In genomic region chr6:113364781-113365545, GRCh38 we compare ENCODE assay signal across 17 cellular contexts.
DNase-seq lines count a peak whose midpoint lies in the region; TF ChIP-seq lines count a peak whose summit lies in the region.
"Had no signal": no experiment of that assay in that cellular context is flagged by ENCODE, and none has a peak within 500 bp of the region (broad histone marks: within the 10 kb centered on the region; RNA-seq: fewer than 3 reads in every experiment).

No MANE protein-coding gene starts in this region.

- H3K27ac ChIP-seq in GM23248, result peak overlapping the region; percentile 60; the same call in 1 of the 2 replicates
- H3K27ac ChIP-seq in osteoblast (ENCODE audit: low read depth, low read length), result peak overlapping the region; percentile 96
- H3K27ac ChIP-seq in prostate gland, result no peak overlapping the region
- H3K27ac ChIP-seq: breast epithelium, suprapubic skin had no signal

- no peaks in the 10 kb centered on the region for H3K79me2 ChIP-seq in GM23248 (ENCODE audit: insufficient read depth)
- no peaks in the 10 kb centered on the region for H3K79me2 ChIP-seq in osteoblast (ENCODE audit: insufficient read depth, low read length)

- 82 to 86% methylated on average over 5 of the region's 5 CpGs for WGBS in GM23248 (ENCODE audit: low coverage in 1 of 2, low lambda C conversion rate in 2 of 2, missing lambda C conversion rate in 2 of 2), 2 experiments
- WGBS in prostate gland, result 76% methylated on average over 5 of the region's 5 CpGs

- H4K20me1 ChIP-seq in GM23248 (ENCODE audit: insufficient read depth) (no peaks in the 10 kb centered on the region), osteoblast (ENCODE audit: insufficient read depth, low read length) (no peaks in the 10 kb centered on the region)

- no peak overlapping the region for H3K9ac ChIP-seq in GM23248

- intact Hi-C loops in prostate gland (cut with DNase I), result no loop called here

- H3K9me3 ChIP-seq in GM23248 (ENCODE audit: low read depth), result no peaks in the 10 kb centered on the region
- no peaks in the 10 kb centered on the region for H3K9me3 ChIP-seq in osteoblast (ENCODE audit: low read depth, low read length)
- H3K9me3 ChIP-seq in prostate gland, result no peaks in the 10 kb centered on the region
- H3K9me3 ChIP-seq: breast epithelium, suprapubic skin had no signal

- H3K4me3 ChIP-seq in GM23248 (no peak overlapping the region), fibroblast of mammary gland (ENCODE audit: control insufficient read depth, low read depth, low read length) (no peak overlapping the region), osteoblast (ENCODE audit: insufficient read depth, low read length) (no peak overlapping the region), prostate gland (no peak overlapping the region)
- H3K4me3 ChIP-seq: breast epithelium, suprapubic skin had no signal

- H3K4me2 ChIP-seq in GM23248 (ENCODE audit: unreplicated experiment), result peak overlapping the region; percentile 4
- no peak overlapping the region for H3K4me2 ChIP-seq in osteoblast (ENCODE audit: insufficient read depth, low read length)

- no peak for TF ChIP-seq POLR2A in prostate gland (IDR thresholded peaks at IDR 0.05)

- in situ Hi-C loops in GM23248 (cut with MboI), result no loop called here

- H3K27me3 ChIP-seq in GM23248 (replicated peaks; ENCODE audit: insufficient read depth) (no peaks in the 10 kb centered on the region), osteoblast (ENCODE audit: insufficient read depth, low read length) (no peaks in the 10 kb centered on the region), prostate gland (replicated peaks; ENCODE audit: insufficient read depth) (no peaks in the 10 kb centered on the region)
- H3K27me3 ChIP-seq: breast epithelium, suprapubic skin had no signal

- H3K36me3 ChIP-seq in GM23248 (ENCODE audit: low read depth), result no peaks in the 10 kb centered on the region
- no peaks in the 10 kb centered on the region for H3K36me3 ChIP-seq in osteoblast (ENCODE audit: insufficient read depth, low read length)
- no peaks in the 10 kb centered on the region for H3K36me3 ChIP-seq in prostate gland
- H3K36me3 ChIP-seq: breast epithelium, suprapubic skin had no signal

- H3F3A ChIP-seq in GM23248 (ENCODE audit: insufficient read depth), result peaks cover 46% of the 10 kb centered on the region

- TF ChIP-seq CTCF in fibroblast of mammary gland (conservative IDR thresholded peaks at IDR 0.05; ENCODE audit: control insufficient read depth, insufficient read depth, low read depth, low read length) (no peak), osteoblast (IDR thresholded peaks at IDR 0.05; ENCODE audit: extremely low read depth, low read depth, low read length) (no peak), prostate gland (IDR thresholded peaks at IDR 0.05) (no peak)

- H2AFZ ChIP-seq in GM23248 (0 out of 2 replicates have a peak overlapping the region, but pooled peaks have one; percentile 23), osteoblast (ENCODE audit: low read length) (no peak overlapping the region)

- H3K4me1 ChIP-seq in GM23248 (ENCODE audit: insufficient read depth) (peaks cover 65% of the 10 kb centered on the region), osteoblast (ENCODE audit: insufficient read depth, low read length) (peaks cover 64% of the 10 kb centered on the region), prostate gland (replicated peaks) (no peaks in the 10 kb centered on the region)
- H3K4me1 ChIP-seq: breast epithelium had no signal

- DNase-seq in GM23248, result peak; percentile 67
- DNase-seq in RKO (ENCODE audit: low spot score), result peak; percentile 5
- DNase-seq in fibroblast of mammary gland (ENCODE audit: low read depth), result peak; percentile 59
- no peak for DNase-seq in osteoblast (ENCODE audit: insufficient read length, low spot score, missing footprints)
- DNase-seq in prostate gland (ENCODE audit: low spot score), result no peak
- DNase-seq in putamen (ENCODE audit: low spot score), result no peak
- no peak for DNase-seq in stimulated activated CD4-positive, alpha-beta T cell treated with anti-CD3 and anti-CD28 coated beads, Interleukin-4, amount 100 ng/mL, for 1 hour
- DNase-seq: activated CD4-positive, alpha-beta T cell treated with anti-CD3 and anti-CD28 coated beads for 36 hours; activated CD8-positive, alpha-beta memory T cell treated with anti-CD3 and anti-CD28 coated beads, Interleukin-2, amount 50 U/mL, for 48 hours; activated naive CD4-positive, alpha-beta T cell treated with Interleukin-2 at 50 U/mL for 16 hours; left ventricle myocardium superior; NCI-H1092; SIG-M5; stimulated activated CD4-positive, alpha-beta T cell treated with anti-CD3 and anti-CD28 coated beads, Interleukin-1b, Interleukin-23, amount 100 ng/mL, for 48 hours; T-helper 9 cell had no signal

- H3K9me2 ChIP-seq in GM23248 (ENCODE audit: insufficient read depth), result no peaks in the 10 kb centered on the region

Comparison
In these comparisons a context has a peak if more than half of its experiments do, and no peak if none do; other contexts are left out.
1. DNase-seq: peak in GM23248 (single experiment), RKO (single experiment) and fibroblast of mammary gland (single experiment); none in osteoblast (single experiment), prostate gland (single experiment), putamen (single experiment) and stimulated activated CD4-positive, alpha-beta T cell treated with anti-CD3 and anti-CD28 coated beads, Interleukin-4, amount 100 ng/mL, for 1 hour (single experiment).
2. H3K27ac ChIP-seq: peak in GM23248 (single experiment) and osteoblast (single experiment); none in prostate gland (0 of 2).